In the genomic region with DNA sequence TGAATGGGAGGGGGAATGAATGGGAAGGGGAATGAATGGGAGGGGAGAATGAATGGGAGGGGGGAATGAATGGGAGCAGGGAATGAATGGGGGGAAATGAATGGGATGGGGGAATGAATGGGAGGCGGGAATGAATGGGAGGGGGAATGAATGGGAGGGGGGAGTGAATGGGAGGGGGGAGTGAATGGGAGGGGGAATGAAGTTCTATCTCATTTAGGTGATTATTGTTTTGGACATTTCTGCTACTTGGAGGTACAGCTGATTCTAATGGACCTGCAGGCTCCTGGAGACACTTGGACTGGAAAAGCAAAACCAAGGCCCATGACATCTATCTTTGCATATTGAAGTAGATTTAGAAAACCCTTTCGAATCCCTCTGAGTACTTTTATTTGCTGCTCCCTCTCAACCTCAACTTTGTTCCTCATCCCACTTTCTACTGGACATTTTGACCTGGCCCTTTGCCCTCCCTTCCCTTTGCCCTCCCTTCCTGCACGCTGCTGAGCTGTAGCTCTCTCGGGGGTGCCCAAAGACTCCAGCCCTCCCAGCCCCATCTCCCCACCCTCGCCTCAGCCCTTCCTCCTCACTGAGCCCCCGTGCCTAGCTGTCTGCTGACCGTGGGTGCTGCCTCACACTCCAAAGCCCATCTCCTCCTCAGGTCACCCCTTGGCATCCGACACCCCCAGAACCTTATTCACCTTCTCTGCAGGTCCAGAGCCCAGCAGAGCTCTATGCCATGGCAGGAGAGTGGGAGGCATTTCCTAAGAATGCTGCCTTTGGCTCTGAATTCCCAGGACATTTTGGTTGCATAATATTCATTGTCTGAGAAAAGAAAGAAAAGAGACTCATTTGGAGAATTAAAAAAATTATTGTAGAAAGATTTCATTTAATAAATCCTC, we compare ENCODE assay signal across 21 cellular contexts. TPM values are rescaled to one million over a fixed set of nuclear protein-coding genes. Genes with fewer than 3 reads are reported as not detected.
DNase-seq lines count a peak whose midpoint lies in the region; ATAC-seq and TF ChIP-seq lines count a peak whose summit lies in the region.
"Had no signal": no experiment of that assay in that cellular context is flagged by ENCODE, and none has a peak within 500 bp of the region (broad histone marks: within the 10 kb centered on the region; RNA-seq: fewer than 3 reads in every experiment).

No MANE protein-coding gene starts in this region.

- no peaks in the 10 kb centered on the region for H4K20me1 ChIP-seq in GM23248 (ENCODE audit: insufficient read depth)

- CTCF ChIA-PET in activated CD8-positive, alpha-beta T cell treated with anti-CD3 and anti-CD28 coated beads for 36 hours (lab: Charles Lee): no interaction called here

- no peak overlapping the region for H3K4me3 Mint-ChIP-seq in type B pancreatic cell
- no peak overlapping the region for H3K4me3 Mint-ChIP-seq in activated CD8-positive, alpha-beta T cell treated with anti-CD3 and anti-CD28 coated beads for 36 hours
- H3K4me3 Mint-ChIP-seq: T-cell had no signal

- no peak for TF ChIP-seq POLR2A in right lobe of liver (IDR thresholded peaks at IDR 0.05)

- H2AFZ ChIP-seq in GM23248: no peak overlapping the region

- no peaks in the 10 kb centered on the region for H3K36me3 Mint-ChIP-seq in type B pancreatic cell
- H3K36me3 Mint-ChIP-seq in activated CD8-positive, alpha-beta T cell treated with anti-CD3 and anti-CD28 coated beads for 36 hours (ENCODE audit: low read depth): no peaks in the 10 kb centered on the region
- H3K36me3 Mint-ChIP-seq: T-cell had no signal

- peak; percentile 66 for DNase-seq in GM23248
- peak; percentile 35 for DNase-seq in activated CD8-positive, alpha-beta memory T cell treated with anti-CD3 and anti-CD28 coated beads, Interleukin-2, amount 50 U/mL, for 48 hours
- DNase-seq in right lobe of liver: peak; percentile 17 to 43 (median 32)
- DNase-seq in type B pancreatic cell (ENCODE audit: extremely low spot score, unreplicated experiment): peak; percentile 34
- no peak for DNase-seq in activated CD8-positive, alpha-beta T cell treated with anti-CD3 and anti-CD28 coated beads for 36 hours
- DNase-seq in T-helper 1 cell: no peak
- DNase-seq in HPDE6-E6E7 (ENCODE audit: extremely low spot score): no peak
- DNase-seq: activated CD4-positive, alpha-beta T cell treated with anti-CD3 and anti-CD28 coated beads for 48 hours; activated effector memory CD4-positive, alpha-beta T cell treated with anti-CD3 and anti-CD28 coated beads, Interleukin-2, amount 50 U/mL, for 16 hours; COR-L47; left ventricle myocardium inferior; NCI-H1105; SIG-M5; stimulated activated CD4-positive, alpha-beta T cell treated with anti-CD3 and anti-CD28 coated beads, Interleukin-4, amount 100 ng/mL, for 1 hour; stimulated activated naive CD4-positive, alpha-beta T cell; T-cell had no signal

- WGBS in GM23248 (ENCODE audit: low coverage in 1 of 2, low lambda C conversion rate in 2 of 2, missing lambda C conversion rate in 2 of 2), 2 experiments: 67 to 81% methylated on average over 5 to 8 of the region's 8 CpGs
- WGBS in right lobe of liver (ENCODE audit: insufficient coverage, low coverage, low lambda C conversion rate, missing lambda C conversion rate): 85% methylated on average over 8 of the region's 8 CpGs

- H3K79me2 ChIP-seq in GM23248 (ENCODE audit: insufficient read depth): no peaks in the 10 kb centered on the region

- H3K27ac ChIP-seq in GM23248 (peak overlapping the region; percentile 39), right lobe of liver (no peak overlapping the region)
- H3K27ac ChIP-seq: adrenal gland, foreskin keratinocyte, left ventricle myocardium inferior, psoas muscle had no signal

- no peaks in the 10 kb centered on the region for H3K27me3 ChIP-seq in GM23248 (replicated peaks; ENCODE audit: insufficient read depth)
- no peaks in the 10 kb centered on the region for H3K27me3 ChIP-seq in right lobe of liver
- H3K27me3 ChIP-seq: adrenal gland, breast epithelium had no signal

- H3K9ac ChIP-seq in GM23248: no peak overlapping the region

- POLR2A ChIA-PET in activated CD8-positive, alpha-beta T cell treated with anti-CD3 and anti-CD28 coated beads for 36 hours (lab: Charles Lee): no interaction called here

- TF ChIP-seq CTCF in right lobe of liver (IDR thresholded peaks at IDR 0.05): no peak
- no peak for TF ChIP-seq CTCF in type B pancreatic cell (conservative IDR thresholded peaks at IDR 0.05)
- no peak for TF ChIP-seq CTCF in activated CD8-positive, alpha-beta T cell treated with anti-CD3 and anti-CD28 coated beads for 36 hours (IDR thresholded peaks at IDR 0.05)

- ATAC-seq in right lobe of liver: no peak
- ATAC-seq in activated CD8-positive, alpha-beta T cell treated with anti-CD3 and anti-CD28 coated beads for 36 hours: no peak
- ATAC-seq: T-cell had no signal

- H3F3A ChIP-seq in GM23248 (ENCODE audit: insufficient read depth): peaks cover 29% of the 10 kb centered on the region

- intact Hi-C loops in right lobe of liver (cut with DNase I): no loop called here
- intact Hi-C loops in activated CD8-positive, alpha-beta T cell treated with anti-CD3 and anti-CD28 coated beads for 36 hours (cut with micrococcal nuclease): no loop called here

- no peaks in the 10 kb centered on the region for H3K36me3 ChIP-seq in GM23248 (ENCODE audit: low read depth)
- H3K36me3 ChIP-seq in right lobe of liver: no peaks in the 10 kb centered on the region
- H3K36me3 ChIP-seq: adrenal gland, breast epithelium, left ventricle myocardium inferior, thoracic aorta had no signal

- no peaks in the 10 kb centered on the region for H3K4me1 Mint-ChIP-seq in type B pancreatic cell (ENCODE audit: unreplicated experiment)
- H3K4me1 Mint-ChIP-seq in activated CD8-positive, alpha-beta T cell treated with anti-CD3 and anti-CD28 coated beads for 36 hours (ENCODE audit: low read depth): no peaks in the 10 kb centered on the region

- no peaks in the 10 kb centered on the region for H3K9me2 ChIP-seq in GM23248 (ENCODE audit: insufficient read depth)

- H3K4me2 ChIP-seq in GM23248 (ENCODE audit: unreplicated experiment): no peak overlapping the region

- H3K4me1 ChIP-seq in GM23248 (ENCODE audit: insufficient read depth) (peaks cover 15% of the 10 kb centered on the region), right lobe of liver (no peaks in the 10 kb centered on the region)
- H3K4me1 ChIP-seq: adrenal gland, psoas muscle had no signal

- H3K27ac Mint-ChIP-seq in type B pancreatic cell: no peak overlapping the region
- H3K27ac Mint-ChIP-seq in activated CD8-positive, alpha-beta T cell treated with anti-CD3 and anti-CD28 coated beads for 36 hours: no peak overlapping the region
- H3K27ac Mint-ChIP-seq: T-cell had no signal

- no peaks in the 10 kb centered on the region for H3K9me3 ChIP-seq in GM23248 (ENCODE audit: low read depth)
- H3K9me3 ChIP-seq in right lobe of liver: no peaks in the 10 kb centered on the region
- H3K9me3 ChIP-seq: adrenal gland, breast epithelium, left ventricle myocardium inferior, psoas muscle, thoracic aorta had no signal

- H3K9me3 Mint-ChIP-seq in type B pancreatic cell: no peaks in the 10 kb centered on the region
- no peaks in the 10 kb centered on the region for H3K9me3 Mint-ChIP-seq in activated CD8-positive, alpha-beta T cell treated with anti-CD3 and anti-CD28 coated beads for 36 hours
- H3K9me3 Mint-ChIP-seq: T-cell had no signal

- peaks cover 15% of the 10 kb centered on the region for H3K27me3 Mint-ChIP-seq in type B pancreatic cell
- no peaks in the 10 kb centered on the region for H3K27me3 Mint-ChIP-seq in activated CD8-positive, alpha-beta T cell treated with anti-CD3 and anti-CD28 coated beads for 36 hours
- H3K27me3 Mint-ChIP-seq: T-cell had no signal

- in situ Hi-C loops in GM23248 (cut with MboI): no loop called here

- H3K4me3 ChIP-seq in GM23248: no peak overlapping the region
- H3K4me3 ChIP-seq in right lobe of liver: no peak overlapping the region
- H3K4me3 ChIP-seq: adrenal gland, breast epithelium, left ventricle myocardium inferior, psoas muscle, thoracic aorta had no signal

RNA-seq across cellular contexts. Expression of a gene that starts 19.9 kb away (rescaled TPM):
- 31.6 and 48.4 TPM in 2 replicates for total RNA-seq in GM23248 (2014; rRNA removed; shearing (Covaris generic))
- 19.2 and 22.2 TPM in 2 replicates for polyA plus RNA-seq in GM23248 (2016; fragmentation: Nextera tagmentation; extraction: Ambion mirVana)
- total RNA-seq in right lobe of liver (10 to 100 TPM in 3 of 6 experiments, 1 to 10 TPM in 3; 6.9 to 38.6 (median 13.1) TPM), type B pancreatic cell (ENCODE audit: low replicate concordance) (91.6 and 97.1 TPM in 2 replicates)
- total RNA-seq in activated CD8-positive, alpha-beta T cell treated with anti-CD3 and anti-CD28 coated beads for 36 hours: 10 to 100 TPM; 37.2 to 43.6 TPM

Comparison
In these comparisons a context has a peak if more than half of its experiments do, and no peak if none do; other contexts are left out.
1. DNase-seq: peak in GM23248 (single experiment), activated CD8-positive, alpha-beta memory T cell treated with anti-CD3 and anti-CD28 coated beads, Interleukin-2, amount 50 U/mL, for 48 hours (single experiment), right lobe of liver (3 of 3) and type B pancreatic cell (single experiment); none in activated CD8-positive, alpha-beta T cell treated with anti-CD3 and anti-CD28 coated beads for 36 hours (single experiment), T-helper 1 cell (0 of 5) and HPDE6-E6E7 (single experiment).